10 cellular contexts compared by ENCODE assay signal in genomic region chr11:129440028-129440630, GRCh38.
DNase-seq lines count a peak whose midpoint lies in the region; ATAC-seq and TF ChIP-seq lines count a peak whose summit lies in the region.
"Had no signal": no experiment of that assay in that cellular context is flagged by ENCODE, and none has a peak within 500 bp of the region (broad histone marks: within the 10 kb centered on the region; RNA-seq: fewer than 3 reads in every experiment).

No MANE protein-coding gene starts in this region.

- H3K9me3 Mint-ChIP-seq in endothelial cell (ENCODE audit: unreplicated experiment) (no peaks in the 10 kb centered on the region), nephron progenitor cell (no peaks in the 10 kb centered on the region)

- no peaks in the 10 kb centered on the region for H3K27me3 ChIP-seq in MG63
- H3K27me3 ChIP-seq: suprapubic skin had no signal

- H3K4me3 Mint-ChIP-seq in endothelial cell (ENCODE audit: unreplicated experiment) (no peak overlapping the region), nephron progenitor cell (peak overlapping the region; percentile 29)
- H3K4me3 Mint-ChIP-seq: activated CD8-positive, alpha-beta memory T cell treated with anti-CD3 and anti-CD28 coated beads, Interleukin-2, amount 10 ng/mL, durations not matched to agents 7 days and 5 days had no signal

- H3K4me3 ChIP-seq in MG63: no peak overlapping the region
- H3K4me3 ChIP-seq: suprapubic skin had no signal

- TF ChIP-seq CTCF in endothelial cell (IDR thresholded peaks at IDR 0.05; ENCODE audit: unreplicated experiment) (no peak), nephron progenitor cell (IDR thresholded peaks at IDR 0.05) (no peak)

- H3K27me3 Mint-ChIP-seq in endothelial cell (ENCODE audit: unreplicated experiment) (peaks cover 3% of the 10 kb centered on the region), nephron progenitor cell (ENCODE audit: low read depth, poor library complexity) (peaks cover 15% of the 10 kb centered on the region)

- H3K36me3 ChIP-seq in MG63: no peaks in the 10 kb centered on the region
- H3K36me3 ChIP-seq: suprapubic skin had no signal

- no peaks in the 10 kb centered on the region for H3K9me3 ChIP-seq in MG63
- H3K9me3 ChIP-seq: suprapubic skin had no signal

- ATAC-seq in GM18867 (IDR thresholded peaks at IDR 0.05; ENCODE audit: unreplicated experiment): peak; percentile 34
- no peak for ATAC-seq in HG03439 (IDR thresholded peaks at IDR 0.05; ENCODE audit: unreplicated experiment)
- ATAC-seq in HG02623 (IDR thresholded peaks at IDR 0.05; ENCODE audit: unreplicated experiment): no peak
- ATAC-seq in GM21529 (IDR thresholded peaks at IDR 0.05; ENCODE audit: unreplicated experiment): no peak
- ATAC-seq: activated CD8-positive, alpha-beta memory T cell treated with anti-CD3 and anti-CD28 coated beads, Interleukin-2, amount 10 ng/mL, durations not matched to agents 7 days and 5 days had no signal

- H3K36me3 Mint-ChIP-seq in endothelial cell (ENCODE audit: low read depth, unreplicated experiment): no peaks in the 10 kb centered on the region
- H3K36me3 Mint-ChIP-seq in nephron progenitor cell (ENCODE audit: low read depth): no peaks in the 10 kb centered on the region
- H3K36me3 Mint-ChIP-seq: activated CD8-positive, alpha-beta memory T cell treated with anti-CD3 and anti-CD28 coated beads, Interleukin-2, amount 10 ng/mL, durations not matched to agents 7 days and 5 days had no signal

- peak; percentile 16 for DNase-seq in MG63
- DNase-seq in endothelial cell (ENCODE audit: low spot score): no peak
- peak; percentile 52 for DNase-seq in nephron progenitor cell
- DNase-seq: activated CD8-positive, alpha-beta memory T cell treated with anti-CD3 and anti-CD28 coated beads, Interleukin-2, amount 10 ng/mL, durations not matched to agents 7 days and 5 days; T-helper 1 cell had no signal

- peaks cover 16% of the 10 kb centered on the region for H3K4me1 Mint-ChIP-seq in endothelial cell (ENCODE audit: unreplicated experiment)
- H3K4me1 Mint-ChIP-seq in nephron progenitor cell: peaks cover 74% of the 10 kb centered on the region
- H3K4me1 Mint-ChIP-seq: activated CD8-positive, alpha-beta memory T cell treated with anti-CD3 and anti-CD28 coated beads, Interleukin-2, amount 10 ng/mL, durations not matched to agents 7 days and 5 days had no signal

- H3K27ac Mint-ChIP-seq in endothelial cell (ENCODE audit: unreplicated experiment) (peak overlapping the region; percentile 48), nephron progenitor cell (peak overlapping the region; percentile 99)
- H3K27ac Mint-ChIP-seq: activated CD8-positive, alpha-beta memory T cell treated with anti-CD3 and anti-CD28 coated beads, Interleukin-2, amount 10 ng/mL, durations not matched to agents 7 days and 5 days had no signal
